28 cellular contexts compared by ENCODE assay signal in the genomic region with DNA sequence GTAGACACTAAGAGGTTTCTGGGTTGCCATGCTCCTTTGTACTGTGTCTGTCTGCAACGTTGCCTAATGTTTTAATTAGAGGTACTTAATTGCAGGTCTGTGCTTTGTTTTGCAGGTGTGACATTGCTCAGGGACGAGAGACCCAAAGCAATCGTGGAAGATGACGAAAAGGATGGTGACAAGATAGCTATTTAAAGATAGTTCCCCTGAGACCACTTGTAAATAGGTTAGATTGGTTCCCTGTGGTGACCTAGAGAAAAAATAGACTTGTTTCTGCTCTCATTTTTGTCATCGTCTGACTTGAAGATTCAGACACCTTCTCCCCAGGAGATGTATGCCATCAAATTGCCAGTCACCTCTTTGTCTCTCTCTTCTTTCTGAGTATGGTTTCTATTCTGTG. TPM values are rescaled to one million over a fixed set of nuclear protein-coding genes. Genes with fewer than 3 reads are reported as not detected.
"Had no signal": no experiment of that assay in that cellular context is flagged by ENCODE, and none has a peak within 500 bp of the region (broad histone marks: within the 10 kb centered on the region; RNA-seq: fewer than 3 reads in every experiment).

No MANE protein-coding gene starts in this region.

- H3K27ac ChIP-seq: brain microvascular endothelial cell, tibial artery, WERI-Rb-1 had no signal

- H3K36me3 Mint-ChIP-seq: activated naive CD4-positive, alpha-beta T cell treated with anti-CD3 and anti-CD28 coated beads, Interleukin-2, amount 50 U/mL, for 72 hours; naive thymus-derived CD4-positive, alpha-beta T cell; stimulated activated effector memory CD8-positive, alpha-beta T cell treated with anti-CD3 and anti-CD28 coated beads, Interleukin-12 subunit alpha, Interleukin-12 subunit beta, amount 100 ng/mL, for 72 hours had no signal

- ATAC-seq: activated CD8-positive, alpha-beta T cell treated with anti-CD3 and anti-CD28 coated beads, Interleukin-2, amount 10 ng/mL, durations not matched to agents 7 days and 5 days; activated naive CD4-positive, alpha-beta T cell treated with anti-CD3 and anti-CD28 coated beads, Interleukin-2, amount 50 U/mL, for 72 hours; activated T-helper 17 cell treated with anti-CD3 and anti-CD28 coated beads, Interleukin-2, amount 50 U/mL, for 72 hours; left lobe of liver; naive thymus-derived CD4-positive, alpha-beta T cell; sciatic nerve; stimulated activated effector memory CD8-positive, alpha-beta T cell treated with anti-CD3 and anti-CD28 coated beads, Interleukin-12 subunit alpha, Interleukin-12 subunit beta, amount 100 ng/mL, for 72 hours; stimulated activated naive CD8-positive, alpha-beta T cell treated with anti-CD3 and anti-CD28 coated beads, Interleukin-15, amount 100 ng/mL, for 72 hours had no signal

- H3K4me3 ChIP-seq: lung, tibial artery had no signal

- H3K4me1 ChIP-seq: tibial artery had no signal

- H3K9me3 Mint-ChIP-seq: dendritic cell treated with granulocyte-macrophage colony-stimulating factor and Interleukin-4, amounts not matched to agents 40 ng/mL and 50 ng/mL, for 4 days had no signal

- H3K9me3 ChIP-seq: tibial artery had no signal

- H3K4me1 Mint-ChIP-seq: activated T-helper 17 cell treated with anti-CD3 and anti-CD28 coated beads, Interleukin-2, amount 50 U/mL, for 72 hours; stimulated activated effector memory CD8-positive, alpha-beta T cell treated with anti-CD3 and anti-CD28 coated beads, Interleukin-12 subunit alpha, Interleukin-12 subunit beta, amount 100 ng/mL, for 72 hours; stimulated activated naive CD8-positive, alpha-beta T cell treated with anti-CD3 and anti-CD28 coated beads, Interleukin-15, amount 100 ng/mL, for 72 hours had no signal

- H3K4me3 Mint-ChIP-seq: activated CD8-positive, alpha-beta T cell treated with anti-CD3 and anti-CD28 coated beads, Interleukin-2, amount 10 ng/mL, durations not matched to agents 7 days and 5 days; activated T-helper 17 cell treated with anti-CD3 and anti-CD28 coated beads, Interleukin-2, amount 50 U/mL, for 72 hours; dendritic cell treated with granulocyte-macrophage colony-stimulating factor and Interleukin-4, amounts not matched to agents 40 ng/mL and 50 ng/mL, for 4 days; naive thymus-derived CD4-positive, alpha-beta T cell; stimulated activated effector memory CD8-positive, alpha-beta T cell treated with anti-CD3 and anti-CD28 coated beads, Interleukin-12 subunit alpha, Interleukin-12 subunit beta, amount 100 ng/mL, for 72 hours; stimulated activated naive CD8-positive, alpha-beta T cell treated with anti-CD3 and anti-CD28 coated beads, Interleukin-15, amount 100 ng/mL, for 72 hours had no signal

- H3K27me3 Mint-ChIP-seq: activated T-helper 17 cell treated with anti-CD3 and anti-CD28 coated beads, Interleukin-2, amount 50 U/mL, for 72 hours; stimulated activated naive CD8-positive, alpha-beta T cell treated with anti-CD3 and anti-CD28 coated beads, Interleukin-15, amount 100 ng/mL, for 72 hours had no signal

- H3K27ac Mint-ChIP-seq: activated CD8-positive, alpha-beta T cell treated with anti-CD3 and anti-CD28 coated beads, Interleukin-2, amount 10 ng/mL, durations not matched to agents 7 days and 5 days; activated naive CD4-positive, alpha-beta T cell treated with anti-CD3 and anti-CD28 coated beads, Interleukin-2, amount 50 U/mL, for 72 hours; activated T-helper 17 cell treated with anti-CD3 and anti-CD28 coated beads, Interleukin-2, amount 50 U/mL, for 72 hours; dendritic cell treated with granulocyte-macrophage colony-stimulating factor and Interleukin-4, amounts not matched to agents 40 ng/mL and 50 ng/mL, for 4 days; naive thymus-derived CD4-positive, alpha-beta T cell; stimulated activated effector memory CD8-positive, alpha-beta T cell treated with anti-CD3 and anti-CD28 coated beads, Interleukin-12 subunit alpha, Interleukin-12 subunit beta, amount 100 ng/mL, for 72 hours; stimulated activated naive CD8-positive, alpha-beta T cell treated with anti-CD3 and anti-CD28 coated beads, Interleukin-15, amount 100 ng/mL, for 72 hours had no signal

- H3K27me3 ChIP-seq: brain microvascular endothelial cell, tibial artery had no signal

- DNase-seq: activated CD4-positive, alpha-beta T cell treated with anti-CD3 and anti-CD28 coated beads for 1 hour; activated CD4-positive, alpha-beta T cell treated with anti-CD3 and anti-CD28 coated beads, Interleukin-2, amount 50 U/mL, for 1 hour; activated CD8-positive, alpha-beta T cell treated with anti-CD3 and anti-CD28 coated beads, Interleukin-2, amount 10 ng/mL, durations not matched to agents 7 days and 5 days; activated T-cell treated with anti-CD3 and anti-CD28 coated beads, Interleukin-2, amount 50 U/mL, for 1 hour; aorta; brain microvascular endothelial cell; caudate nucleus; effector CD4-positive, alpha-beta T cell; kidney; naive thymus-derived CD4-positive, alpha-beta T cell; small intestine; stimulated activated CD4-positive, alpha-beta T cell treated with anti-CD3 and anti-CD28 coated beads, Interleukin-2, amount 100 ng/mL, for 24 hours; stimulated activated naive CD8-positive, alpha-beta T cell treated with anti-CD3 and anti-CD28 coated beads, Interleukin-15, amount 100 ng/mL, for 72 hours; tibial artery; WERI-Rb-1 had no signal

- H3K36me3 ChIP-seq: brain microvascular endothelial cell, tibial artery, WERI-Rb-1 had no signal

RNA-seq across cellular contexts. Expression of gene PPP1R17, which starts 20.1 kb away (rescaled TPM):
- total RNA-seq: activated CD8-positive, alpha-beta T cell treated with anti-CD3 and anti-CD28 coated beads, Interleukin-2, amount 10 ng/mL, durations not matched to agents 7 days and 5 days; activated naive CD4-positive, alpha-beta T cell treated with anti-CD3 and anti-CD28 coated beads, Interleukin-2, amount 50 U/mL, for 72 hours; activated T-helper 17 cell treated with anti-CD3 and anti-CD28 coated beads, Interleukin-2, amount 50 U/mL, for 72 hours; aorta; epithelial cell of proximal tubule; fibroblast of villous mesenchyme; kidney; left lobe of liver; lung; osteoblast; posterior vena cava; renal cortical epithelial cell; sciatic nerve; ureter had no signal
